In the genomic region with DNA sequence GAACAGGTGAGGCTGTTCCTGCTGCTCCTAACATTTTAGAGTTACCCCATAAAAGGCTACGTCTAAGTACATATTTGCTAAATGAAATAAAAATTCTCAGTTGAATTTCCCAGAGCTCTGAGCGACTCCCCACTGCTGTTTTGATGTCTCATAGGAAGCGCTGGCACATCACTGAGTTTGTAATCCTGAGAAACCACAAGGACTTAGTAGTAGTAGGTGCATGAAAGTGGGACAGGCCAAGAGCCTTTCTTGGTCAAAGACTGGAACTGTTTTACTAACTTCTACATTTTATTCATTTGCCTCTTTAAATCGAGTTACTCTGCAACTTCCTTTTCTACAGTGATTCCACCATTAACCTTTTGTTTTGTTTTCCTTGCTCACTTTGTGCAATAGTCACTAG, we compare ENCODE assay signal across 18 cellular contexts.
DNase-seq lines count a peak whose midpoint lies in the region; ATAC-seq and TF ChIP-seq lines count a peak whose summit lies in the region.
"Had no signal": no experiment of that assay in that cellular context is flagged by ENCODE, and none has a peak within 500 bp of the region (broad histone marks: within the 10 kb centered on the region; RNA-seq: fewer than 3 reads in every experiment).

No MANE protein-coding gene starts in this region.

- H3K4me3 ChIP-seq in MG63, result no peak overlapping the region
- no peak overlapping the region for H3K4me3 ChIP-seq in Peyer's patch
- H3K4me3 ChIP-seq: BLaER1 treated with 17β-estradiol and CSF1 and Interleukin-3, amounts not matched to agents 10 nM and 100 nM; GM12878; GM23338 had no signal

- H3K27ac Mint-ChIP-seq in central memory CD8-positive, alpha-beta T cell (ENCODE audit: low read depth), result peak overlapping the region; percentile 16
- H3K27ac Mint-ChIP-seq in stimulated activated effector memory CD8-positive, alpha-beta T cell treated with anti-CD3 and anti-CD28 coated beads, Interleukin-12 subunit alpha, Interleukin-12 subunit beta, amount 100 ng/mL, for 72 hours, result no peak overlapping the region
- H3K27ac Mint-ChIP-seq: B cell; CD8-positive, alpha-beta T cell; GM23338; HFFc6; IgD-negative memory B cell had no signal

- H3K27me3 ChIP-seq in MG63 (no peaks in the 10 kb centered on the region), Peyer's patch (no peaks in the 10 kb centered on the region)
- H3K27me3 ChIP-seq: BLaER1 treated with 17β-estradiol and CSF1 and Interleukin-3, amounts not matched to agents 10 nM and 100 nM had no signal

- peaks cover 2% of the 10 kb centered on the region for H3K9me3 Mint-ChIP-seq in central memory CD8-positive, alpha-beta T cell
- no peaks in the 10 kb centered on the region for H3K9me3 Mint-ChIP-seq in stimulated activated effector memory CD8-positive, alpha-beta T cell treated with anti-CD3 and anti-CD28 coated beads, Interleukin-12 subunit alpha, Interleukin-12 subunit beta, amount 100 ng/mL, for 72 hours
- H3K9me3 Mint-ChIP-seq: CD8-positive, alpha-beta T cell; GM23338; HFFc6 had no signal

- no peak overlapping the region for H3K4me3 Mint-ChIP-seq in central memory CD8-positive, alpha-beta T cell
- no peak overlapping the region for H3K4me3 Mint-ChIP-seq in stimulated activated effector memory CD8-positive, alpha-beta T cell treated with anti-CD3 and anti-CD28 coated beads, Interleukin-12 subunit alpha, Interleukin-12 subunit beta, amount 100 ng/mL, for 72 hours
- H3K4me3 Mint-ChIP-seq: B cell; CD8-positive, alpha-beta T cell; GM23338; HFFc6; IgD-negative memory B cell had no signal

- peaks cover 51% of the 10 kb centered on the region for H3K27me3 Mint-ChIP-seq in central memory CD8-positive, alpha-beta T cell

- no peaks in the 10 kb centered on the region for H3K4me1 ChIP-seq in Peyer's patch
- H3K4me1 ChIP-seq: BLaER1 treated with 17β-estradiol and CSF1 and Interleukin-3, amounts not matched to agents 10 nM and 100 nM had no signal

- TF ChIP-seq POLR2A in Peyer's patch (IDR thresholded peaks at IDR 0.05), result no peak

- TF ChIP-seq CTCF in Peyer's patch (IDR thresholded peaks at IDR 0.05), result no peak

- no peaks in the 10 kb centered on the region for H3K36me3 ChIP-seq in MG63
- H3K36me3 ChIP-seq in Peyer's patch, result no peaks in the 10 kb centered on the region
- H3K36me3 ChIP-seq: BLaER1 treated with 17β-estradiol and CSF1 and Interleukin-3, amounts not matched to agents 10 nM and 100 nM had no signal

- CTCF ChIA-PET in HEK293T (lab: Yijun Ruan, JAX), result no interaction called here

- no peak overlapping the region for H3K27ac ChIP-seq in Peyer's patch
- H3K27ac ChIP-seq: BLaER1 treated with 17β-estradiol and CSF1 and Interleukin-3, amounts not matched to agents 10 nM and 100 nM had no signal

- POLR2A ChIA-PET in HEK293T (lab: Yijun Ruan, JAX), result no interaction called here

- no peaks in the 10 kb centered on the region for H3K4me1 Mint-ChIP-seq in central memory CD8-positive, alpha-beta T cell
- no peaks in the 10 kb centered on the region for H3K4me1 Mint-ChIP-seq in stimulated activated effector memory CD8-positive, alpha-beta T cell treated with anti-CD3 and anti-CD28 coated beads, Interleukin-12 subunit alpha, Interleukin-12 subunit beta, amount 100 ng/mL, for 72 hours
- H3K4me1 Mint-ChIP-seq: B cell, GM23338, IgD-negative memory B cell had no signal

- peak; percentile 23 for DNase-seq in HT1080 (ENCODE audit: low read depth)
- peak; percentile 15 for DNase-seq in MG63
- DNase-seq in central memory CD8-positive, alpha-beta T cell (ENCODE audit: low spot score in 2 of 2), result no peak
- no peak for DNase-seq in stimulated activated effector memory CD8-positive, alpha-beta T cell treated with anti-CD3 and anti-CD28 coated beads, Interleukin-12 subunit alpha, Interleukin-12 subunit beta, amount 100 ng/mL, for 72 hours (ENCODE audit: low spot score in 2 of 2)
- DNase-seq in NCI-H2081 (lab: John Stamatoyannopoulos, UW), result no peak
- no peak for DNase-seq in HEK293T (ENCODE audit: extremely low spot score)
- no peak for DNase-seq in Peyer's patch
- DNase-seq: Calu3; CD8-positive, alpha-beta T cell; DMS79 treated with DMSO at 0.1 percent for 48 hours; HCEC 1CT; HFFc6 had no signal

- H3K36me3 Mint-ChIP-seq in central memory CD8-positive, alpha-beta T cell (ENCODE audit: insufficient read depth), result peaks cover 2% of the 10 kb centered on the region
- no peaks in the 10 kb centered on the region for H3K36me3 Mint-ChIP-seq in stimulated activated effector memory CD8-positive, alpha-beta T cell treated with anti-CD3 and anti-CD28 coated beads, Interleukin-12 subunit alpha, Interleukin-12 subunit beta, amount 100 ng/mL, for 72 hours
- H3K36me3 Mint-ChIP-seq: CD8-positive, alpha-beta T cell; IgD-negative memory B cell had no signal

- no peak for ATAC-seq in central memory CD8-positive, alpha-beta T cell (replicated peaks; ENCODE audit: extremely low read depth, poor library complexity, severe bottlenecking)
- ATAC-seq in stimulated activated effector memory CD8-positive, alpha-beta T cell treated with anti-CD3 and anti-CD28 coated beads, Interleukin-12 subunit alpha, Interleukin-12 subunit beta, amount 100 ng/mL, for 72 hours, result peak; percentile 76
- ATAC-seq: CD8-positive, alpha-beta T cell; GM12878; GM23338; HepG2 had no signal

- H3K9me3 ChIP-seq in MG63, result no peaks in the 10 kb centered on the region
- no peaks in the 10 kb centered on the region for H3K9me3 ChIP-seq in Peyer's patch

TF ChIP-seq in HEK293T, 16 proteins besides CTCF, POLR2A, EP300 and RAD21:
- TF ChIP-seq SUZ12 (IDR thresholded peaks at IDR 0.05), result no peak
- TF ChIP-seq ZNF384 (IDR thresholded peaks at IDR 0.05), result no peak
- no peak for TF ChIP-seq LEF1 (IDR thresholded peaks at IDR 0.05; ENCODE audit: borderline replicate concordance)
- no peak for TF ChIP-seq HDGF (IDR thresholded peaks at IDR 0.05; ENCODE audit: borderline replicate concordance)
- no peak for TF ChIP-seq SP1 (IDR thresholded peaks at IDR 0.05)
- no peak for TF ChIP-seq ELF4 (IDR thresholded peaks at IDR 0.05)
- no peak for TF ChIP-seq FOXM1 (IDR thresholded peaks at IDR 0.05; ENCODE audit: borderline replicate concordance)
- TF ChIP-seq BHLHE40 (IDR thresholded peaks at IDR 0.05; ENCODE audit: borderline replicate concordance), result no peak
- no peak for TF ChIP-seq L3MBTL2 (conservative IDR thresholded peaks at IDR 0.05)
- no peak for TF ChIP-seq CTBP1 (IDR thresholded peaks at IDR 0.05; ENCODE audit: borderline replicate concordance)
- TF ChIP-seq ARNT (IDR thresholded peaks at IDR 0.05), result no peak
- no peak for TF ChIP-seq PKNOX1 (IDR thresholded peaks at IDR 0.05)
- TF ChIP-seq TARDBP (IDR thresholded peaks at IDR 0.05), result no peak
- no peak for TF ChIP-seq NFRKB (IDR thresholded peaks at IDR 0.05)
- no peak for TF ChIP-seq FOXA1 (IDR thresholded peaks at IDR 0.05)
- no peak for TF ChIP-seq FOXK2 (IDR thresholded peaks at IDR 0.05)
TF ChIP-seq in HEK293T: peak in this region for 0.

Comparison
In these comparisons a context has a peak if more than half of its experiments do, and no peak if none do; other contexts are left out.
1. DNase-seq: peak in HT1080 (single experiment) and MG63 (single experiment); none in central memory CD8-positive, alpha-beta T cell (0 of 2), stimulated activated effector memory CD8-positive, alpha-beta T cell treated with anti-CD3 and anti-CD28 coated beads, Interleukin-12 subunit alpha, Interleukin-12 subunit beta, amount 100 ng/mL, for 72 hours (0 of 2), NCI-H2081 (0 of 2), HEK293T (single experiment) and Peyer's patch (0 of 3).